Comparison of ENCODE assay signal across 1 cellular context in genomic region chr17:63450551-63450950, GRCh38.
TF ChIP-seq lines count a peak whose summit lies in the region.

No MANE protein-coding gene starts in this region.

TF ChIP-seq in K562, 482 proteins besides CTCF, POLR2A, EP300 and RAD21 (continues in another document):
- TF ChIP-seq CBFA2T3 (IDR thresholded peaks at IDR 0.05): no peak
- TF ChIP-seq ZNF212 (CRISPR knock-in tag; IDR thresholded peaks at IDR 0.05): no peak
- TF ChIP-seq FOXM1 (IDR thresholded peaks at IDR 0.05; ENCODE audit: low read depth): no peak
- no peak for TF ChIP-seq FOXM1 (CRISPR knock-in tag; IDR thresholded peaks at IDR 0.05; ENCODE audit: low read depth)
- no peak for TF ChIP-seq KAT8 (IDR thresholded peaks at IDR 0.05; ENCODE audit: low read depth)
- TF ChIP-seq, protein P1, sequence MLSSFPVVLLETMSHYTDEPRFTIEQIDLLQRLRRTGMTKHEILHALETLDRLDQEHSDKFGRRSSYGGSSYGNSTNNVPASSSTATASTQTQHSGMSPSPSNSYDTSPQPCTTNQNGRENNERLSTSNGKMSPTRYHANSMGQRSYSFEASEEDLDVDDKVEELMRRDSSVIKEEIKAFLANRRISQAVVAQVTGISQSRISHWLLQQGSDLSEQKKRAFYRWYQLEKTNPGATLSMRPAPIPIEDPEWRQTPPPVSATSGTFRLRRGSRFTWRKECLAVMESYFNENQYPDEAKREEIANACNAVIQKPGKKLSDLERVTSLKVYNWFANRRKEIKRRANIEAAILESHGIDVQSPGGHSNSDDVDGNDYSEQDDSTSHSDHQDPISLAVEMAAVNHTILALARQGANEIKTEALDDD (IDR thresholded peaks at IDR 0.05): no peak
- TF ChIP-seq, protein P2, sequence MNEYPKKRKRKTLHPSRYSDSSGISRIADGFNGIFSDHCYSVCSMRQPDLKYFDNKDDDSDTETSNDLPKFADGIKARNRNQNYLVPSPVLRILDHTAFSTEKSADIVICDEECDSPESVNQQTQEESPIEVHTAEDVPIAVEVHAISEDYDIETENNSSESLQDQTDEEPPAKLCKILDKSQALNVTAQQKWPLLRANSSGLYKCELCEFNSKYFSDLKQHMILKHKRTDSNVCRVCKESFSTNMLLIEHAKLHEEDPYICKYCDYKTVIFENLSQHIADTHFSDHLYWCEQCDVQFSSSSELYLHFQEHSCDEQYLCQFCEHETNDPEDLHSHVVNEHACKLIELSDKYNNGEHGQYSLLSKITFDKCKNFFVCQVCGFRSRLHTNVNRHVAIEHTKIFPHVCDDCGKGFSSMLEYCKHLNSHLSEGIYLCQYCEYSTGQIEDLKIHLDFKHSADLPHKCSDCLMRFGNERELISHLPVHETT (CRISPR knock-in tag; conservative IDR thresholded peaks at IDR 0.05 in 1 of 2, IDR thresholded peaks at IDR 0.05 in 1 of 2): no peak
- TF ChIP-seq E2F6 (IDR thresholded peaks at IDR 0.05; ENCODE audit: borderline replicate concordance in 1 of 2, extremely low read depth in 1 of 2, insufficient read depth in 1 of 2, insufficient read length in 1 of 2, low read depth in 1 of 2, low read length in 1 of 2, poor library complexity in 1 of 2, severe bottlenecking in 1 of 2): peak in 1 of 2 experiments; percentile 39
- no peak for TF ChIP-seq CREM (IDR thresholded peaks at IDR 0.05; ENCODE audit: low read depth)
- TF ChIP-seq XRCC4 (IDR thresholded peaks at IDR 0.05; ENCODE audit: extremely low read depth, insufficient read depth, insufficient read length): no peak
- TF ChIP-seq MAFG (tag; conservative IDR thresholded peaks at IDR 0.05): no peak
- no peak for TF ChIP-seq NFRKB (IDR thresholded peaks at IDR 0.05; ENCODE audit: low read depth)
- TF ChIP-seq L3MBTL2 (IDR thresholded peaks at IDR 0.05): peak; percentile 43; the same call in 1 of the 2 replicates
- TF ChIP-seq ZBTB8A (IDR thresholded peaks at IDR 0.05; ENCODE audit: partially characterized antibody): no peak
- TF ChIP-seq TARDBP (IDR thresholded peaks at IDR 0.05): no peak
- no peak for TF ChIP-seq RBM22 (IDR thresholded peaks at IDR 0.05; ENCODE audit: low read depth, low read length, poor library complexity, severe bottlenecking)
- TF ChIP-seq, protein P3, sequence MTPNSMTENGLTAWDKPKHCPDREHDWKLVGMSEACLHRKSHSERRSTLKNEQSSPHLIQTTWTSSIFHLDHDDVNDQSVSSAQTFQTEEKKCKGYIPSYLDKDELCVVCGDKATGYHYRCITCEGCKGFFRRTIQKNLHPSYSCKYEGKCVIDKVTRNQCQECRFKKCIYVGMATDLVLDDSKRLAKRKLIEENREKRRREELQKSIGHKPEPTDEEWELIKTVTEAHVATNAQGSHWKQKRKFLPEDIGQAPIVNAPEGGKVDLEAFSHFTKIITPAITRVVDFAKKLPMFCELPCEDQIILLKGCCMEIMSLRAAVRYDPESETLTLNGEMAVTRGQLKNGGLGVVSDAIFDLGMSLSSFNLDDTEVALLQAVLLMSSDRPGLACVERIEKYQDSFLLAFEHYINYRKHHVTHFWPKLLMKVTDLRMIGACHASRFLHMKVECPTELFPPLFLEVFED (CRISPR knock-in tag; conservative IDR thresholded peaks at IDR 0.05): no peak
- no peak for TF ChIP-seq POLR2B (IDR thresholded peaks at IDR 0.05; ENCODE audit: low read depth, partially characterized antibody)
- TF ChIP-seq TAF7 (tag; IDR thresholded peaks at IDR 0.05): no peak
- no peak for TF ChIP-seq ETV1 (tag; conservative IDR thresholded peaks at IDR 0.05; ENCODE audit: low read depth)
- no peak for TF ChIP-seq ZNF354B (CRISPR knock-in tag; IDR thresholded peaks at IDR 0.05)
- TF ChIP-seq, protein P4, sequence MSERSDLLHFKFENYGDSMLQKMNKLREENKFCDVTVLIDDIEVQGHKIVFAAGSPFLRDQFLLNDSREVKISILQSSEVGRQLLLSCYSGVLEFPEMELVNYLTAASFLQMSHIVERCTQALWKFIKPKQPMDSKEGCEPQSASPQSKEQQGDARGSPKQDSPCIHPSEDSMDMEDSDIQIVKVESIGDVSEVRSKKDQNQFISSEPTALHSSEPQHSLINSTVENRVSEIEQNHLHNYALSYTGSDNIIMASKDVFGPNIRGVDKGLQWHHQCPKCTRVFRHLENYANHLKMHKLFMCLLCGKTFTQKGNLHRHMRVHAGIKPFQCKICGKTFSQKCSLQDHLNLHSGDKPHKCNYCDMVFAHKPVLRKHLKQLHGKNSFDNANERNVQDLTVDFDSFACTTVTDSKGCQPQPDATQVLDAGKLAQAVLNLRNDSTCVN (CRISPR knock-in tag; IDR thresholded peaks at IDR 0.05): no peak
- TF ChIP-seq MCM5 (IDR thresholded peaks at IDR 0.05; ENCODE audit: low read depth): no peak
- TF ChIP-seq NKRF (IDR thresholded peaks at IDR 0.05; ENCODE audit: borderline replicate concordance): no peak
- TF ChIP-seq C11orf30 (IDR thresholded peaks at IDR 0.05; ENCODE audit: low read depth): no peak
- TF ChIP-seq CBFB (CRISPR knock-in tag; IDR thresholded peaks at IDR 0.05): no peak
- TF ChIP-seq ZNF830 (CRISPR knock-in tag; IDR thresholded peaks at IDR 0.05): no peak
- TF ChIP-seq, protein P5, sequence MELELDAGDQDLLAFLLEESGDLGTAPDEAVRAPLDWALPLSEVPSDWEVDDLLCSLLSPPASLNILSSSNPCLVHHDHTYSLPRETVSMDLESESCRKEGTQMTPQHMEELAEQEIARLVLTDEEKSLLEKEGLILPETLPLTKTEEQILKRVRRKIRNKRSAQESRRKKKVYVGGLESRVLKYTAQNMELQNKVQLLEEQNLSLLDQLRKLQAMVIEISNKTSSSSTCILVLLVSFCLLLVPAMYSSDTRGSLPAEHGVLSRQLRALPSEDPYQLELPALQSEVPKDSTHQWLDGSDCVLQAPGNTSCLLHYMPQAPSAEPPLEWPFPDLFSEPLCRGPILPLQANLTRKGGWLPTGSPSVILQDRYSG (tag; conservative IDR thresholded peaks at IDR 0.05; ENCODE audit: low read depth): no peak
- TF ChIP-seq, protein P6, sequence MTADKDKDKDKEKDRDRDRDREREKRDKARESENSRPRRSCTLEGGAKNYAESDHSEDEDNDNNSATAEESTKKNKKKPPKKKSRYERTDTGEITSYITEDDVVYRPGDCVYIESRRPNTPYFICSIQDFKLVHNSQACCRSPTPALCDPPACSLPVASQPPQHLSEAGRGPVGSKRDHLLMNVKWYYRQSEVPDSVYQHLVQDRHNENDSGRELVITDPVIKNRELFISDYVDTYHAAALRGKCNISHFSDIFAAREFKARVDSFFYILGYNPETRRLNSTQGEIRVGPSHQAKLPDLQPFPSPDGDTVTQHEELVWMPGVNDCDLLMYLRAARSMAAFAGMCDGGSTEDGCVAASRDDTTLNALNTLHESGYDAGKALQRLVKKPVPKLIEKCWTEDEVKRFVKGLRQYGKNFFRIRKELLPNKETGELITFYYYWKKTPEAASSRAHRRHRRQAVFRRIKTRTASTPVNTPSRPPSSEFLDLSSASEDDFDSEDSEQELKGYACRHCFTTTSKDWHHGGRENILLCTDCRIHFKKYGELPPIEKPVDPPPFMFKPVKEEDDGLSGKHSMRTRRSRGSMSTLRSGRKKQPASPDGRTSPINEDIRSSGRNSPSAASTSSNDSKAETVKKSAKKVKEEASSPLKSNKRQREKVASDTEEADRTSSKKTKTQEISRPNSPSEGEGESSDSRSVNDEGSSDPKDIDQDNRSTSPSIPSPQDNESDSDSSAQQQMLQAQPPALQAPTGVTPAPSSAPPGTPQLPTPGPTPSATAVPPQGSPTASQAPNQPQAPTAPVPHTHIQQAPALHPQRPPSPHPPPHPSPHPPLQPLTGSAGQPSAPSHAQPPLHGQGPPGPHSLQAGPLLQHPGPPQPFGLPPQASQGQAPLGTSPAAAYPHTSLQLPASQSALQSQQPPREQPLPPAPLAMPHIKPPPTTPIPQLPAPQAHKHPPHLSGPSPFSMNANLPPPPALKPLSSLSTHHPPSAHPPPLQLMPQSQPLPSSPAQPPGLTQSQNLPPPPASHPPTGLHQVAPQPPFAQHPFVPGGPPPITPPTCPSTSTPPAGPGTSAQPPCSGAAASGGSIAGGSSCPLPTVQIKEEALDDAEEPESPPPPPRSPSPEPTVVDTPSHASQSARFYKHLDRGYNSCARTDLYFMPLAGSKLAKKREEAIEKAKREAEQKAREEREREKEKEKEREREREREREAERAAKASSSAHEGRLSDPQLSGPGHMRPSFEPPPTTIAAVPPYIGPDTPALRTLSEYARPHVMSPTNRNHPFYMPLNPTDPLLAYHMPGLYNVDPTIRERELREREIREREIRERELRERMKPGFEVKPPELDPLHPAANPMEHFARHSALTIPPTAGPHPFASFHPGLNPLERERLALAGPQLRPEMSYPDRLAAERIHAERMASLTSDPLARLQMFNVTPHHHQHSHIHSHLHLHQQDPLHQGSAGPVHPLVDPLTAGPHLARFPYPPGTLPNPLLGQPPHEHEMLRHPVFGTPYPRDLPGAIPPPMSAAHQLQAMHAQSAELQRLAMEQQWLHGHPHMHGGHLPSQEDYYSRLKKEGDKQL (CRISPR knock-in tag; IDR thresholded peaks at IDR 0.05; ENCODE audit: borderline replicate concordance): no peak
- no peak for TF ChIP-seq SNIP1 (IDR thresholded peaks at IDR 0.05; ENCODE audit: low read depth)
- no peak for TF ChIP-seq KLF16 (IDR thresholded peaks at IDR 0.05)
- TF ChIP-seq ELK3 (CRISPR knock-in tag; IDR thresholded peaks at IDR 0.05): no peak
- TF ChIP-seq NFE2 (IDR thresholded peaks at IDR 0.05; ENCODE audit: low read depth): no peak
- TF ChIP-seq GABPB2 (CRISPR knock-in tag; conservative IDR thresholded peaks at IDR 0.05): no peak
